In genomic region chr2:43519711-43520221, GRCh38 we compare ENCODE assay signal across 9 cellular contexts.
DNase-seq lines count a peak whose midpoint lies in the region; ATAC-seq, FAIRE-seq and TF ChIP-seq lines count a peak whose summit lies in the region.
"Had no signal": no experiment of that assay in that cellular context is flagged by ENCODE, and none has a peak within 500 bp of the region (broad histone marks: within the 10 kb centered on the region; RNA-seq: fewer than 3 reads in every experiment).

No MANE protein-coding gene starts in this region.

- H3K9ac ChIP-seq in HepG2 (ENCODE audit: insufficient read depth, low read depth, low read length) (no peak overlapping the region), K562 (ENCODE audit: insufficient read depth in 1 of 2, low read depth in 2 of 2, low read length in 2 of 2) (no peak overlapping the region)

- H3K27me3 ChIP-seq in right lobe of liver (no peaks in the 10 kb centered on the region), HepG2 (ENCODE audit: control insufficient read depth in 1 of 2, insufficient read depth in 2 of 2, low read length in 2 of 2) (no peaks in the 10 kb centered on the region), K562 (ENCODE audit: control insufficient read depth in 2 of 2, insufficient read depth in 2 of 2, low read length in 2 of 2) (no peaks in the 10 kb centered on the region), left lung (no peaks in the 10 kb centered on the region), aorta (ENCODE audit: control insufficient read depth in 1 of 2, insufficient read depth in 2 of 2, low read length in 1 of 2) (no peaks in the 10 kb centered on the region)

- TF ChIP-seq CTCF in right lobe of liver (IDR thresholded peaks at IDR 0.05) (no peak), HepG2 (CRISPR knock-in tag; IDR thresholded peaks at IDR 0.05) (no peak), K562 (IDR thresholded peaks at IDR 0.05 in 2 of 3, conservative IDR thresholded peaks at IDR 0.05 in 1 of 3; ENCODE audit: insufficient read depth in 2 of 3, low read depth in 1 of 3, low read length in 3 of 3) (no peak), left lung (IDR thresholded peaks at IDR 0.05) (no peak)

- H4K20me1 ChIP-seq in HepG2 (ENCODE audit: insufficient read depth, low read length) (no peaks in the 10 kb centered on the region), K562 (replicated peaks; ENCODE audit: control insufficient read depth, insufficient read depth, low read length) (no peaks in the 10 kb centered on the region)

- no peak overlapping the region for H3K4me3 ChIP-seq in right lobe of liver
- H3K4me3 ChIP-seq in HepG2 (replicated peaks in 1 of 3; ENCODE audit: insufficient read depth in 1 of 3, low read depth in 2 of 3, low read length in 3 of 3): no peak overlapping the region
- no peak overlapping the region for H3K4me3 ChIP-seq in K562
- no peak overlapping the region for H3K4me3 ChIP-seq in left lung
- no peak overlapping the region for H3K4me3 ChIP-seq in aorta (ENCODE audit: low read length in 2 of 2)

- H3K9me3 ChIP-seq in right lobe of liver: no peaks in the 10 kb centered on the region
- H3K9me3 ChIP-seq in HepG2 (ENCODE audit: low read length): no peaks in the 10 kb centered on the region
- no peaks in the 10 kb centered on the region for H3K9me3 ChIP-seq in K562 (replicated peaks; ENCODE audit: control insufficient read depth, insufficient read depth, low read depth, low read length)
- no peaks in the 10 kb centered on the region for H3K9me3 ChIP-seq in left lung
- no peaks in the 10 kb centered on the region for H3K9me3 ChIP-seq in aorta (ENCODE audit: control insufficient read depth, low read length)

- TF ChIP-seq EP300 in HepG2 (IDR thresholded peaks at IDR 0.05; ENCODE audit: low read depth in 2 of 2, low read length in 2 of 2): no peak
- TF ChIP-seq EP300 in HepG2 (CRISPR knock-in tag; IDR thresholded peaks at IDR 0.05; ENCODE audit: borderline replicate concordance): no peak
- TF ChIP-seq EP300 in K562 (IDR thresholded peaks at IDR 0.05; ENCODE audit: low read length): no peak

- H3K79me2 ChIP-seq in HepG2 (ENCODE audit: insufficient read depth, low read length): no peaks in the 10 kb centered on the region
- H3K79me2 ChIP-seq in K562 (ENCODE audit: control insufficient read depth, insufficient read depth, low read length): no peaks in the 10 kb centered on the region; the same call in 2 of the 3 replicates

- CTCF ChIA-PET in HepG2 (lab: Yijun Ruan, JAX; ENCODE audit: low intra/inter-chr PET ratio, low total read pairs): no interaction called here
- CTCF ChIA-PET in K562 (lab: Yijun Ruan, JAX; ENCODE audit: low intra/inter-chr PET ratio): no interaction called here

- ATAC-seq in right lobe of liver: peak; percentile 31 to 44 (median 38)
- no peak for ATAC-seq in HepG2
- ATAC-seq in K562: no peak
- peak; percentile 80 for ATAC-seq in left lung
- peak; percentile 79 for ATAC-seq in aorta (ENCODE audit: low FRiP score)
- no peak for ATAC-seq in GM21619 (IDR thresholded peaks at IDR 0.05; ENCODE audit: unreplicated experiment)

- WGBS in right lobe of liver (ENCODE audit: insufficient coverage, low coverage, low lambda C conversion rate, missing lambda C conversion rate): 49% methylated on average over 2 of the region's 2 CpGs
- WGBS in HepG2 (ENCODE audit: low lambda C conversion rate): 94% methylated on average over 2 of the region's 2 CpGs
- 82% methylated on average over 2 of the region's 2 CpGs for WGBS in K562 (ENCODE audit: insufficient coverage, low coverage, missing lambda C conversion rate)
- WGBS in aorta, 2 donors: 13 to 18% methylated on average over 2 of the region's 2 CpGs

- POLR2A ChIA-PET in HepG2 (lab: Yijun Ruan, JAX): no interaction called here
- POLR2A ChIA-PET in K562 (lab: Yijun Ruan, JAX): interaction anchor here (1.1 kb wide), 1 partner anchor 28 kb away, joined by 3 read pairs; no protein-coding TSS in a partner anchor

- DNase-seq in right lobe of liver (no peak), HepG2 (ENCODE audit: low spot score) (no peak), K562 (ENCODE audit: extremely low read depth in 1 of 4, low spot score in 3 of 4) (no peak), left lung (no peak), aorta (peak in 1 of 2 donors; percentile 45)
- DNase-seq in activated naive CD4-positive, alpha-beta T cell treated with Interleukin-2 at 50 U/mL for 16 hours: no peak
- DNase-seq in stimulated activated CD8-positive, alpha-beta memory T cell treated with anti-CD3 and anti-CD28 coated beads, Interleukin-4, amount 100 ng/mL, for 48 hours: no peak
- DNase-seq: NCI-H1417 had no signal

- H3K4me2 ChIP-seq in HepG2 (ENCODE audit: low read depth, low read length) (no peak overlapping the region), K562 (ENCODE audit: insufficient read depth, low read length) (no peak overlapping the region)

- H3K4me1 ChIP-seq in right lobe of liver: peaks cover 0 to 23% (median 10%) of the 10 kb centered on the region in 4 donors
- no peaks in the 10 kb centered on the region for H3K4me1 ChIP-seq in HepG2 (ENCODE audit: insufficient read depth, low read length)
- H3K4me1 ChIP-seq in K562 (replicated peaks in 1 of 2; ENCODE audit: control insufficient read depth in 2 of 2, insufficient read depth in 2 of 2, low read length in 2 of 2): peaks cover 0 to 37% of the 10 kb centered on the region in 2 experiments; a peak in 3 of 5 replicates
- H3K4me1 ChIP-seq in left lung: peaks cover 31 to 55% of the 10 kb centered on the region in 2 donors
- peaks cover 6 to 15% of the 10 kb centered on the region in 2 donors for H3K4me1 ChIP-seq in aorta (ENCODE audit: control insufficient read depth in 1 of 2, insufficient read depth in 2 of 2, low read length in 2 of 2)

- TF ChIP-seq POLR2A in right lobe of liver (IDR thresholded peaks at IDR 0.05): no peak
- no peak for TF ChIP-seq POLR2A in HepG2 (IDR thresholded peaks at IDR 0.05; ENCODE audit: insufficient read depth in 1 of 2, low read depth in 2 of 2, low read length in 2 of 2)
- TF ChIP-seq POLR2A in K562 (conservative IDR thresholded peaks at IDR 0.05): no peak

- H3K27ac ChIP-seq in right lobe of liver: peak overlapping the region in 2 of 3 donors; percentile 34 to 40
- no peak overlapping the region for H3K27ac ChIP-seq in HepG2 (ENCODE audit: extremely low read length, insufficient read depth, low read length)
- H3K27ac ChIP-seq in K562 (ENCODE audit: extremely low read depth, low read depth, low read length): peak overlapping the region; percentile 4; the same call in 1 of the 3 replicates
- peak overlapping the region; percentile 67 to 80 for H3K27ac ChIP-seq in left lung
- peak overlapping the region; percentile 96 to 98 for H3K27ac ChIP-seq in aorta (ENCODE audit: low read depth in 1 of 2, low read length in 2 of 2)

- intact Hi-C loops in right lobe of liver (cut with DNase I) (no loop called here), HepG2 (cut with micrococcal nuclease; ENCODE audit: unreplicated experiment) (no loop called here), K562 (cut with micrococcal nuclease) (no loop called here), left lung (cut with DNase I) (no loop called here), aorta (cut with DNase I) (loop anchor here in 1 of 2 donors (5.0 to 10.0 kb wide), 2 partner anchors 32 to 125 kb away; no protein-coding TSS in a partner anchor)

- FAIRE-seq in HepG2 (lab: Jason Lieb, UNC) (no peak), K562 (lab: Jason Lieb, UNC) (no peak)

- in situ Hi-C loops in HepG2 (cut with HindIII; ENCODE audit: extremely low pct_ligation_motif_present, low pct_unique_long_range_greater_than_20kb) (no loop called here), K562 (cut with MboI) (no loop called here)

- BruUV-seq in HepG2 (replicated peaks; lab: Mats Ljungman, UMichigan): no TSS peak
- BruUV-seq in K562 (replicated peaks; lab: Mats Ljungman, UMichigan): no TSS peak

- no peaks in the 10 kb centered on the region for H3K9me1 ChIP-seq in K562 (ENCODE audit: control insufficient read depth, insufficient read depth, low read length)

- H3K36me3 ChIP-seq in right lobe of liver (no peaks in the 10 kb centered on the region), HepG2 (replicated peaks in 1 of 2; ENCODE audit: control insufficient read depth in 1 of 2, insufficient read depth in 2 of 2, low read length in 2 of 2) (no peaks in the 10 kb centered on the region), K562 (ENCODE audit: control insufficient read depth, insufficient read depth, low read length) (no peaks in the 10 kb centered on the region), left lung (no peaks in the 10 kb centered on the region), aorta (ENCODE audit: control insufficient read depth in 1 of 2, insufficient read depth in 2 of 2, low read length in 1 of 2) (no peaks in the 10 kb centered on the region)

- no peak overlapping the region for H2AFZ ChIP-seq in HepG2 (ENCODE audit: low read length)
- H2AFZ ChIP-seq in K562 (ENCODE audit: low read depth, low read length): no peak overlapping the region

- no peak for TF ChIP-seq RAD21 in HepG2 (CRISPR knock-in tag; IDR thresholded peaks at IDR 0.05)
- no peak for TF ChIP-seq RAD21 in K562 (CRISPR knock-in tag; conservative IDR thresholded peaks at IDR 0.05 in 1 of 2, IDR thresholded peaks at IDR 0.05 in 1 of 2)

TF ChIP-seq in HepG2, 621 proteins besides CTCF, POLR2A, EP300 and RAD21 (continues in another document):
- no peak for TF ChIP-seq ZNF883 (CRISPR knock-in tag; IDR thresholded peaks at IDR 0.05; ENCODE audit: not compliant biosample characterization)
- no peak for TF ChIP-seq CBFB (CRISPR knock-in tag; IDR thresholded peaks at IDR 0.05)
- no peak for TF ChIP-seq MAZ (IDR thresholded peaks at IDR 0.05; ENCODE audit: borderline replicate concordance, low read depth, low read length)
- TF ChIP-seq MAZ (CRISPR knock-in tag; IDR thresholded peaks at IDR 0.05; ENCODE audit: low read depth): no peak
- TF ChIP-seq NFE2L2 (IDR thresholded peaks at IDR 0.05; ENCODE audit: low read length): no peak

TF ChIP-seq in K562, 482 proteins besides CTCF, POLR2A, EP300 and RAD21 (continues in another document):
- TF ChIP-seq ETS2 (tag; IDR thresholded peaks at IDR 0.05; ENCODE audit: borderline replicate concordance, poor library complexity, severe bottlenecking): no peak
- no peak for TF ChIP-seq SMARCB1 (IDR thresholded peaks at IDR 0.05; ENCODE audit: insufficient read length, low read depth)
- no peak for TF ChIP-seq TCF3 (CRISPR knock-in tag; IDR thresholded peaks at IDR 0.05)
- no peak for TF ChIP-seq GABPB2 (CRISPR knock-in tag; conservative IDR thresholded peaks at IDR 0.05)
- TF ChIP-seq GTF2B (IDR thresholded peaks at IDR 0.05; ENCODE audit: extremely low read depth, insufficient read length): no peak
- no peak for TF ChIP-seq JUNB (CRISPR knock-in tag; conservative IDR thresholded peaks at IDR 0.05)

Comparison
In these comparisons a context has a peak if more than half of its experiments do, and no peak if none do; other contexts are left out.
1. ATAC-seq: peak in right lobe of liver (4 of 4), left lung (single experiment) and aorta (single experiment); none in HepG2 (single experiment), K562 (single experiment) and GM21619 (single experiment).